In genomic region chr1:9235123-9235513, GRCh38 we compare ENCODE assay signal across 1 cellular context.
TF ChIP-seq lines count a peak whose summit lies in the region.

No MANE protein-coding gene starts in this region.

TF ChIP-seq in GM12878, 131 proteins besides CTCF, POLR2A, EP300 and RAD21:
- TF ChIP-seq, protein P1, sequence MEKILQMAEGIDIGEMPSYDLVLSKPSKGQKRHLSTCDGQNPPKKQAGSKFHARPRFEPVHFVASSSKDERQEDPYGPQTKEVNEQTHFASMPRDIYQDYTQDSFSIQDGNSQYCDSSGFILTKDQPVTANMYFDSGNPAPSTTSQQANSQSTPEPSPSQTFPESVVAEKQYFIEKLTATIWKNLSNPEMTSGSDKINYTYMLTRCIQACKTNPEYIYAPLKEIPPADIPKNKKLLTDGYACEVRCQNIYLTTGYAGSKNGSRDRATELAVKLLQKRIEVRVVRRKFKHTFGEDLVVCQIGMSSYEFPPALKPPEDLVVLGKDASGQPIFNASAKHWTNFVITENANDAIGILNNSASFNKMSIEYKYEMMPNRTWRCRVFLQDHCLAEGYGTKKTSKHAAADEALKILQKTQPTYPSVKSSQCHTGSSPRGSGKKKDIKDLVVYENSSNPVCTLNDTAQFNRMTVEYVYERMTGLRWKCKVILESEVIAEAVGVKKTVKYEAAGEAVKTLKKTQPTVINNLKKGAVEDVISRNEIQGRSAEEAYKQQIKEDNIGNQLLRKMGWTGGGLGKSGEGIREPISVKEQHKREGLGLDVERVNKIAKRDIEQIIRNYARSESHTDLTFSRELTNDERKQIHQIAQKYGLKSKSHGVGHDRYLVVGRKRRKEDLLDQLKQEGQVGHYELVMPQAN (conservative IDR thresholded peaks at IDR 0.05) = no peak
- TF ChIP-seq, protein P2, sequence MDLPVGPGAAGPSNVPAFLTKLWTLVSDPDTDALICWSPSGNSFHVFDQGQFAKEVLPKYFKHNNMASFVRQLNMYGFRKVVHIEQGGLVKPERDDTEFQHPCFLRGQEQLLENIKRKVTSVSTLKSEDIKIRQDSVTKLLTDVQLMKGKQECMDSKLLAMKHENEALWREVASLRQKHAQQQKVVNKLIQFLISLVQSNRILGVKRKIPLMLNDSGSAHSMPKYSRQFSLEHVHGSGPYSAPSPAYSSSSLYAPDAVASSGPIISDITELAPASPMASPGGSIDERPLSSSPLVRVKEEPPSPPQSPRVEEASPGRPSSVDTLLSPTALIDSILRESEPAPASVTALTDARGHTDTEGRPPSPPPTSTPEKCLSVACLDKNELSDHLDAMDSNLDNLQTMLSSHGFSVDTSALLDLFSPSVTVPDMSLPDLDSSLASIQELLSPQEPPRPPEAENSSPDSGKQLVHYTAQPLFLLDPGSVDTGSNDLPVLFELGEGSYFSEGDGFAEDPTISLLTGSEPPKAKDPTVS (IDR thresholded peaks at IDR 0.05; ENCODE audit: low read depth, low read length) = no peak
- TF ChIP-seq SMAD1 (IDR thresholded peaks at IDR 0.05; ENCODE audit: low read depth, partially characterized antibody) (no peak), IKZF1 (conservative IDR thresholded peaks at IDR 0.05) (peak; percentile 82; the same call in 1 of the 2 replicates), MEF2B (IDR thresholded peaks at IDR 0.05; ENCODE audit: partially characterized antibody, poor library complexity, severe bottlenecking) (peak; percentile 85), SMARCA5 (IDR thresholded peaks at IDR 0.05) (0 out of 2 replicates have a peak, but pooled peaks have one; percentile 32), NR2C2 (IDR thresholded peaks at IDR 0.05; ENCODE audit: borderline replicate concordance, control insufficient read depth, insufficient read length, low read depth) (no peak), GATAD2B (conservative IDR thresholded peaks at IDR 0.05; ENCODE audit: low read depth) (peak; percentile 19; the same call in 1 of the 2 replicates), LARP7 (IDR thresholded peaks at IDR 0.05) (no peak), EED (IDR thresholded peaks at IDR 0.05; ENCODE audit: low read depth) (peak; percentile 31; the same call in 1 of the 2 replicates), HCFC1 (IDR thresholded peaks at IDR 0.05; ENCODE audit: low read length) (no peak), RCOR1 (conservative IDR thresholded peaks at IDR 0.05; ENCODE audit: low read depth, low read length) (no peak), STAT3 (IDR thresholded peaks at IDR 0.05; ENCODE audit: low read depth, low read length) (no peak), ZNF384 (IDR thresholded peaks at IDR 0.05; ENCODE audit: borderline replicate concordance, low read depth, low read length) (no peak), DPF2 (IDR thresholded peaks at IDR 0.05) (0 out of 2 replicates have a peak, but pooled peaks have one; percentile 14), BCLAF1 (IDR thresholded peaks at IDR 0.05) (no peak), TBL1XR1 (IDR thresholded peaks at IDR 0.05; ENCODE audit: low read depth, low read length) (no peak), RELB (IDR thresholded peaks at IDR 0.05; ENCODE audit: low read depth) (peak; percentile 37; the same call in 1 of the 2 replicates), IKZF2 (IDR thresholded peaks at IDR 0.05) (peak in 1 of 2 experiments; percentile 57; a peak in 3 of 4 replicates)
- TF ChIP-seq, protein P3, sequence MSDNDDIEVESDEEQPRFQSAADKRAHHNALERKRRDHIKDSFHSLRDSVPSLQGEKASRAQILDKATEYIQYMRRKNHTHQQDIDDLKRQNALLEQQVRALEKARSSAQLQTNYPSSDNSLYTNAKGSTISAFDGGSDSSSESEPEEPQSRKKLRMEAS (IDR thresholded peaks at IDR 0.05; ENCODE audit: low read depth, low read length) = 0 out of 2 replicates have a peak, but pooled peaks have one; percentile 8
- TF ChIP-seq, protein P4, sequence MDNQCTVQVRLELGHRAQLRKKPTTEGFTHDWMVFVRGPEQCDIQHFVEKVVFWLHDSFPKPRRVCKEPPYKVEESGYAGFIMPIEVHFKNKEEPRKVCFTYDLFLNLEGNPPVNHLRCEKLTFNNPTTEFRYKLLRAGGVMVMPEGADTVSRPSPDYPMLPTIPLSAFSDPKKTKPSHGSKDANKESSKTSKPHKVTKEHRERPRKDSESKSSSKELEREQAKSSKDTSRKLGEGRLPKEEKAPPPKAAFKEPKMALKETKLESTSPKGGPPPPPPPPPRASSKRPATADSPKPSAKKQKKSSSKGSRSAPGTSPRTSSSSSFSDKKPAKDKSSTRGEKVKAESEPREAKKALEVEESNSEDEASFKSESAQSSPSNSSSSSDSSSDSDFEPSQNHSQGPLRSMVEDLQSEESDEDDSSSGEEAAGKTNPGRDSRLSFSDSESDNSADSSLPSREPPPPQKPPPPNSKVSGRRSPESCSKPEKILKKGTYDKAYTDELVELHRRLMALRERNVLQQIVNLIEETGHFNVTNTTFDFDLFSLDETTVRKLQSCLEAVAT (IDR thresholded peaks at IDR 0.05) = no peak
- TF ChIP-seq, protein P5, sequence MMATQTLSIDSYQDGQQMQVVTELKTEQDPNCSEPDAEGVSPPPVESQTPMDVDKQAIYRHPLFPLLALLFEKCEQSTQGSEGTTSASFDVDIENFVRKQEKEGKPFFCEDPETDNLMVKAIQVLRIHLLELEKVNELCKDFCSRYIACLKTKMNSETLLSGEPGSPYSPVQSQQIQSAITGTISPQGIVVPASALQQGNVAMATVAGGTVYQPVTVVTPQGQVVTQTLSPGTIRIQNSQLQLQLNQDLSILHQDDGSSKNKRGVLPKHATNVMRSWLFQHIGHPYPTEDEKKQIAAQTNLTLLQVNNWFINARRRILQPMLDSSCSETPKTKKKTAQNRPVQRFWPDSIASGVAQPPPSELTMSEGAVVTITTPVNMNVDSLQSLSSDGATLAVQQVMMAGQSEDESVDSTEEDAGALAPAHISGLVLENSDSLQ (IDR thresholded peaks at IDR 0.05) = no peak
TF ChIP-seq in GM12878: peak in this region for 9.
